In genomic region chr12:19301223-19301622, GRCh38 we compare ENCODE assay signal across 25 cellular contexts.
"Had no signal": no experiment of that assay in that cellular context is flagged by ENCODE, and none has a peak within 500 bp of the region (broad histone marks: within the 10 kb centered on the region; RNA-seq: fewer than 3 reads in every experiment).

No MANE protein-coding gene starts in this region.

- H3K4me3 ChIP-seq: left ventricle myocardium inferior, lung, mucosa of descending colon, ovary, prostate gland, skin epidermis, spleen, suprapubic skin, thoracic aorta, tibial artery, upper lobe of right lung had no signal

- H3K36me3 Mint-ChIP-seq: memory B cell; naive thymus-derived CD4-positive, alpha-beta T cell; natural killer cell treated with Interleukin-12 subunit alpha and Interleukin-12 subunit beta and Interleukin-15 and Interleukin-18, amount 100 ng/mL, for 72 hours; stimulated activated effector memory CD8-positive, alpha-beta T cell treated with anti-CD3 and anti-CD28 coated beads, Interleukin-12 subunit alpha, Interleukin-12 subunit beta, amount 100 ng/mL, for 72 hours had no signal

- H3K4me3 Mint-ChIP-seq: immature natural killer cell; memory B cell; naive thymus-derived CD4-positive, alpha-beta T cell; natural killer cell treated with Interleukin-12 subunit alpha and Interleukin-12 subunit beta and Interleukin-15 and Interleukin-18, amount 100 ng/mL, for 72 hours; stimulated activated effector memory CD8-positive, alpha-beta T cell treated with anti-CD3 and anti-CD28 coated beads, Interleukin-12 subunit alpha, Interleukin-12 subunit beta, amount 100 ng/mL, for 72 hours; stimulated activated naive CD8-positive, alpha-beta T cell treated with anti-CD3 and anti-CD28 coated beads, Interleukin-15, Interleukin-2, amounts not matched to agents 100 ng/mL and 50 ng/mL, for 24 hours had no signal

- ATAC-seq: mucosa of descending colon; naive thymus-derived CD4-positive, alpha-beta T cell; natural killer cell treated with Interleukin-12 subunit alpha and Interleukin-12 subunit beta and Interleukin-15 and Interleukin-18, amount 100 ng/mL, for 72 hours; right cardiac atrium; sciatic nerve; stimulated activated effector memory CD8-positive, alpha-beta T cell treated with anti-CD3 and anti-CD28 coated beads, Interleukin-12 subunit alpha, Interleukin-12 subunit beta, amount 100 ng/mL, for 72 hours had no signal

- H3K36me3 ChIP-seq: ovary, prostate gland, spleen, thoracic aorta, upper lobe of right lung had no signal

- H3K9me3 ChIP-seq: left ventricle myocardium inferior, mucosa of descending colon, ovary, prostate gland, spleen, suprapubic skin, thoracic aorta, tibial artery, upper lobe of right lung had no signal

- H3K27me3 ChIP-seq: ovary, spleen, suprapubic skin, tibial artery, upper lobe of right lung had no signal

- H3K27ac Mint-ChIP-seq: immature natural killer cell; memory B cell; naive thymus-derived CD4-positive, alpha-beta T cell; natural killer cell treated with Interleukin-12 subunit alpha and Interleukin-12 subunit beta and Interleukin-15 and Interleukin-18, amount 100 ng/mL, for 72 hours; stimulated activated effector memory CD8-positive, alpha-beta T cell treated with anti-CD3 and anti-CD28 coated beads, Interleukin-12 subunit alpha, Interleukin-12 subunit beta, amount 100 ng/mL, for 72 hours; stimulated activated naive CD8-positive, alpha-beta T cell treated with anti-CD3 and anti-CD28 coated beads, Interleukin-15, Interleukin-2, amounts not matched to agents 100 ng/mL and 50 ng/mL, for 24 hours had no signal

- H3K4me1 Mint-ChIP-seq: immature natural killer cell; memory B cell; naive thymus-derived CD4-positive, alpha-beta T cell; stimulated activated effector memory CD8-positive, alpha-beta T cell treated with anti-CD3 and anti-CD28 coated beads, Interleukin-12 subunit alpha, Interleukin-12 subunit beta, amount 100 ng/mL, for 72 hours had no signal

- H3K9me3 Mint-ChIP-seq: immature natural killer cell; memory B cell; naive thymus-derived CD4-positive, alpha-beta T cell; natural killer cell treated with Interleukin-12 subunit alpha and Interleukin-12 subunit beta and Interleukin-15 and Interleukin-18, amount 100 ng/mL, for 72 hours; stimulated activated effector memory CD8-positive, alpha-beta T cell treated with anti-CD3 and anti-CD28 coated beads, Interleukin-12 subunit alpha, Interleukin-12 subunit beta, amount 100 ng/mL, for 72 hours; stimulated activated naive CD8-positive, alpha-beta T cell treated with anti-CD3 and anti-CD28 coated beads, Interleukin-15, Interleukin-2, amounts not matched to agents 100 ng/mL and 50 ng/mL, for 24 hours had no signal

- H3K27ac ChIP-seq: left ventricle myocardium inferior, ovary, prostate gland, spleen, suprapubic skin, thoracic aorta, tibial artery, upper lobe of right lung had no signal

- H3K4me1 ChIP-seq: left ventricle myocardium inferior, prostate gland had no signal

- H3K27me3 Mint-ChIP-seq: naive thymus-derived CD4-positive, alpha-beta T cell; natural killer cell treated with Interleukin-12 subunit alpha and Interleukin-12 subunit beta and Interleukin-15 and Interleukin-18, amount 100 ng/mL, for 72 hours; stimulated activated naive CD8-positive, alpha-beta T cell treated with anti-CD3 and anti-CD28 coated beads, Interleukin-15, Interleukin-2, amounts not matched to agents 100 ng/mL and 50 ng/mL, for 24 hours had no signal

- DNase-seq: hypothalamus; immature natural killer cell; kidney; left ventricle myocardium inferior; midbrain; mucosa of descending colon; naive thymus-derived CD4-positive, alpha-beta T cell; ovary; retina; right cardiac atrium; spleen; stimulated activated CD4-positive, alpha-beta T cell treated with anti-CD3 and anti-CD28 coated beads, Interleukin-4, amount 100 ng/mL, for 24 hours; stimulated activated naive CD4-positive, alpha-beta T cell; tibial artery; upper lobe of right lung had no signal
